16 cellular contexts compared by ENCODE assay signal in genomic region chr12:56107242-56107641, GRCh38. TPM values are rescaled to one million over a fixed set of nuclear protein-coding genes. Genes with fewer than 3 reads are reported as not detected.
DNase-seq lines count a peak whose midpoint lies in the region; ATAC-seq and TF ChIP-seq lines count a peak whose summit lies in the region.
"Had no signal": no experiment of that assay in that cellular context is flagged by ENCODE, and none has a peak within 500 bp of the region (broad histone marks: within the 10 kb centered on the region; RNA-seq: fewer than 3 reads in every experiment).

No MANE protein-coding gene starts in this region.

- no peak for ATAC-seq in activated CD8-positive, alpha-beta memory T cell treated with anti-CD3 and anti-CD28 coated beads, Interleukin-2, amount 10 ng/mL, durations not matched to agents 7 days and 5 days
- ATAC-seq in HCT116 (no peak), sciatic nerve (no peak), GM21423 (IDR thresholded peaks at IDR 0.05; ENCODE audit: unreplicated experiment) (no peak)
- no peak for ATAC-seq in activated T-helper 17 cell treated with anti-CD3 and anti-CD28 coated beads, Interleukin-2, amount 50 U/mL, for 72 hours (replicated peaks)
- no peak for ATAC-seq in naive thymus-derived CD4-positive, alpha-beta T cell
- ATAC-seq: activated CD4-positive, CD25-positive, alpha-beta regulatory T cell treated with anti-CD3 and anti-CD28 coated beads, Interleukin-2, amount 50 U/mL, for 24 hours; lower lobe of right lung; Right ventricle myocardium inferior had no signal

- H3K27ac ChIP-seq in HCT116 (ENCODE audit: low read depth, low read length): peak overlapping the region; percentile 18
- peak overlapping the region; percentile 6 for H3K27ac ChIP-seq in naive thymus-derived CD4-positive, alpha-beta T cell (ENCODE audit: low read depth, low read length)
- H3K27ac ChIP-seq: lower lobe of right lung, stomach had no signal

- no peaks in the 10 kb centered on the region for H3K9me3 ChIP-seq in HCT116 (ENCODE audit: control insufficient read depth in 1 of 2, insufficient read depth in 1 of 2, low read depth in 1 of 2, low read length in 2 of 2)
- H3K9me3 ChIP-seq in naive thymus-derived CD4-positive, alpha-beta T cell (ENCODE audit: control insufficient read depth in 2 of 3, low read length in 3 of 3): no peaks in the 10 kb centered on the region
- H3K9me3 ChIP-seq: lower lobe of right lung, stomach had no signal

- no peak for TF ChIP-seq RAD21 in HCT116 (IDR thresholded peaks at IDR 0.05; ENCODE audit: low read depth)

- H3K36me3 Mint-ChIP-seq in activated CD8-positive, alpha-beta memory T cell treated with anti-CD3 and anti-CD28 coated beads, Interleukin-2, amount 10 ng/mL, durations not matched to agents 7 days and 5 days: peaks cover 60% of the 10 kb centered on the region
- peaks cover 86% of the 10 kb centered on the region for H3K36me3 Mint-ChIP-seq in activated T-helper 17 cell treated with anti-CD3 and anti-CD28 coated beads, Interleukin-2, amount 50 U/mL, for 72 hours (ENCODE audit: low read depth)
- H3K36me3 Mint-ChIP-seq in naive thymus-derived CD4-positive, alpha-beta T cell: peaks cover 5 to 40% (median 25%) of the 10 kb centered on the region in 5 donors

- H3K36me3 ChIP-seq in HCT116 (ENCODE audit: control insufficient read depth in 1 of 2, insufficient read depth in 2 of 2, low read length in 2 of 2): peaks cover 41 to 67% of the 10 kb centered on the region in 2 experiments
- H3K36me3 ChIP-seq in naive thymus-derived CD4-positive, alpha-beta T cell (ENCODE audit: control insufficient read depth in 2 of 3, insufficient read depth in 3 of 3, low read length in 3 of 3): peaks cover 23 to 56% (median 24%) of the 10 kb centered on the region in 3 experiments

- POLR2A ChIA-PET in HCT116 (lab: Charles Lee): interaction anchor here (0.7 kb wide), 1 partner anchor 11 kb away, joined by 3 read pairs; the partner anchor contains the start of gene ZC3H10
- POLR2A ChIA-PET in naive thymus-derived CD4-positive, alpha-beta T cell (lab: Charles Lee): interaction anchor here (1.1 to 9.3 kb wide), 4 partner anchors 11 to 115 kb away, joined by 3 to 230 read pairs (median 6); partner anchors contain the start of genes RNF41, RPL41 and ZC3H10

- H3K79me2 ChIP-seq in HCT116 (ENCODE audit: insufficient read depth, low read length): peaks cover 64% of the 10 kb centered on the region

- TF ChIP-seq CTCF in HCT116 (IDR thresholded peaks at IDR 0.05 in 2 of 3, conservative IDR thresholded peaks at IDR 0.05 in 1 of 3; ENCODE audit: borderline replicate concordance in 1 of 3, insufficient read depth in 1 of 3, low read depth in 2 of 3, low read length in 2 of 3): no peak

- H3K4me1 Mint-ChIP-seq in activated CD8-positive, alpha-beta memory T cell treated with anti-CD3 and anti-CD28 coated beads, Interleukin-2, amount 10 ng/mL, durations not matched to agents 7 days and 5 days: peaks cover 34% of the 10 kb centered on the region
- peaks cover 27% of the 10 kb centered on the region for H3K4me1 Mint-ChIP-seq in activated T-helper 17 cell treated with anti-CD3 and anti-CD28 coated beads, Interleukin-2, amount 50 U/mL, for 72 hours
- peaks cover 20 to 51% (median 41%) of the 10 kb centered on the region in 7 donors for H3K4me1 Mint-ChIP-seq in naive thymus-derived CD4-positive, alpha-beta T cell

- peaks cover 7% of the 10 kb centered on the region; the same call in 1 of the 2 replicates for H4K20me1 ChIP-seq in HCT116 (ENCODE audit: insufficient read depth)

- BruUV-seq in HCT116 (replicated peaks; lab: Mats Ljungman, UMichigan): no TSS peak

- RAD21 ChIA-PET in HCT116 (lab: Charles Lee; ENCODE audit: low non-redundant PET in 1 of 2, low total read pairs in 2 of 2, uncharacterized antibody in 2 of 2, unreplicated experiment in 2 of 2): no interaction called here

- H3K4me1 ChIP-seq in HCT116 (ENCODE audit: control insufficient read depth in 1 of 2, insufficient read depth in 2 of 2, low read length in 2 of 2): peaks cover 9 to 26% of the 10 kb centered on the region in 2 experiments
- peaks cover 26 to 28% of the 10 kb centered on the region in 2 donors for H3K4me1 ChIP-seq in naive thymus-derived CD4-positive, alpha-beta T cell (ENCODE audit: control insufficient read depth in 2 of 2, insufficient read depth in 2 of 2, low read length in 2 of 2)

- intact Hi-C loops in HCT116 (cut with micrococcal nuclease): no loop called here
- intact Hi-C loops in naive thymus-derived CD4-positive, alpha-beta T cell (cut with micrococcal nuclease): no loop called here
- intact Hi-C loops in sciatic nerve (cut with DNase I): no loop called here

- H3K9ac ChIP-seq in HCT116 (ENCODE audit: low read length): no peak overlapping the region

- TF ChIP-seq POLR2A in HCT116 (IDR thresholded peaks at IDR 0.05; ENCODE audit: borderline replicate concordance, extremely low read depth, insufficient read depth, insufficient read length): no peak

- H3K27ac Mint-ChIP-seq in activated CD8-positive, alpha-beta memory T cell treated with anti-CD3 and anti-CD28 coated beads, Interleukin-2, amount 10 ng/mL, durations not matched to agents 7 days and 5 days: peak overlapping the region; percentile 76
- peak overlapping the region; percentile 95 for H3K27ac Mint-ChIP-seq in activated T-helper 17 cell treated with anti-CD3 and anti-CD28 coated beads, Interleukin-2, amount 50 U/mL, for 72 hours
- H3K27ac Mint-ChIP-seq in naive thymus-derived CD4-positive, alpha-beta T cell: peak overlapping the region in 4 of 9 donors; percentile 58 to 99 (median 78)
- H3K27ac Mint-ChIP-seq: T-helper 1 cell treated with Interleukin-12 subunit alpha and Interleukin-12 subunit beta and Interleukin-4 antibody, amounts not matched to agents 30 μg/mL and 1 μg/mL, for 36 hours had no signal

- H3K4me2 ChIP-seq in HCT116 (ENCODE audit: low read length): 0 out of 2 replicates have a peak overlapping the region, but pooled peaks have one; percentile 93

- no peaks in the 10 kb centered on the region for H3K27me3 ChIP-seq in HCT116 (ENCODE audit: insufficient read depth, low read length)
- no peaks in the 10 kb centered on the region for H3K27me3 ChIP-seq in naive thymus-derived CD4-positive, alpha-beta T cell (ENCODE audit: control insufficient read depth in 2 of 2, insufficient read depth in 2 of 2, low read length in 2 of 2)
- H3K27me3 ChIP-seq: stomach had no signal

- H3K4me3 ChIP-seq in HCT116 (replicated peaks in 1 of 2; ENCODE audit: low read depth in 1 of 2, low read length in 2 of 2): no peak overlapping the region
- no peak overlapping the region for H3K4me3 ChIP-seq in naive thymus-derived CD4-positive, alpha-beta T cell (ENCODE audit: low read length)
- H3K4me3 ChIP-seq: lower lobe of right lung, stomach had no signal

- CTCF ChIA-PET in activated CD8-positive, alpha-beta memory T cell treated with anti-CD3 and anti-CD28 coated beads, Interleukin-2, amount 10 ng/mL, durations not matched to agents 7 days and 5 days (lab: Charles Lee): interaction anchor here (1.1 to 6.4 kb wide), 7 partner anchors 8 to 133 kb away, joined by 3 to 66 read pairs (median 3); partner anchors contain the start of genes RAB5B, RPL41 and ZC3H10
- CTCF ChIA-PET in HCT116 (lab: Charles Lee): interaction anchor here (1.2 kb wide), 1 partner anchor 11 kb away, joined by 3 read pairs; the partner anchor contains the start of gene ZC3H10
- CTCF ChIA-PET in naive thymus-derived CD4-positive, alpha-beta T cell (lab: Charles Lee): interaction anchor here (0.5 to 1.8 kb wide), 5 partner anchors 9 to 184 kb away, joined by 3 to 6 read pairs (median 3); no protein-coding TSS in a partner anchor

- H3K9me2 ChIP-seq in HCT116 (ENCODE audit: insufficient read depth): no peaks in the 10 kb centered on the region

- no peaks in the 10 kb centered on the region for H3K9me3 Mint-ChIP-seq in activated CD8-positive, alpha-beta memory T cell treated with anti-CD3 and anti-CD28 coated beads, Interleukin-2, amount 10 ng/mL, durations not matched to agents 7 days and 5 days (ENCODE audit: low read depth)
- no peaks in the 10 kb centered on the region for H3K9me3 Mint-ChIP-seq in activated T-helper 17 cell treated with anti-CD3 and anti-CD28 coated beads, Interleukin-2, amount 50 U/mL, for 72 hours
- no peaks in the 10 kb centered on the region for H3K9me3 Mint-ChIP-seq in naive thymus-derived CD4-positive, alpha-beta T cell
- H3K9me3 Mint-ChIP-seq: T-helper 1 cell treated with Interleukin-12 subunit alpha and Interleukin-12 subunit beta and Interleukin-4 antibody, amounts not matched to agents 30 μg/mL and 1 μg/mL, for 36 hours had no signal

- H2AFZ ChIP-seq in HCT116 (ENCODE audit: low read depth, low read length, poor library complexity, severe bottlenecking): no peak overlapping the region

- no peaks in the 10 kb centered on the region for H3K27me3 Mint-ChIP-seq in activated CD8-positive, alpha-beta memory T cell treated with anti-CD3 and anti-CD28 coated beads, Interleukin-2, amount 10 ng/mL, durations not matched to agents 7 days and 5 days
- no peaks in the 10 kb centered on the region for H3K27me3 Mint-ChIP-seq in activated T-helper 17 cell treated with anti-CD3 and anti-CD28 coated beads, Interleukin-2, amount 50 U/mL, for 72 hours
- no peaks in the 10 kb centered on the region for H3K27me3 Mint-ChIP-seq in naive thymus-derived CD4-positive, alpha-beta T cell

- H3K4me3 Mint-ChIP-seq in activated CD8-positive, alpha-beta memory T cell treated with anti-CD3 and anti-CD28 coated beads, Interleukin-2, amount 10 ng/mL, durations not matched to agents 7 days and 5 days: peak overlapping the region; percentile 21
- peak overlapping the region; percentile 93 for H3K4me3 Mint-ChIP-seq in activated T-helper 17 cell treated with anti-CD3 and anti-CD28 coated beads, Interleukin-2, amount 50 U/mL, for 72 hours
- H3K4me3 Mint-ChIP-seq in naive thymus-derived CD4-positive, alpha-beta T cell: peak overlapping the region in 2 of 10 donors; percentile 10 to 25

- no peak for DNase-seq in activated CD8-positive, alpha-beta memory T cell treated with anti-CD3 and anti-CD28 coated beads, Interleukin-2, amount 10 ng/mL, durations not matched to agents 7 days and 5 days
- no peak for DNase-seq in activated CD8-positive, alpha-beta memory T cell treated with anti-CD3 and anti-CD28 coated beads for 24 hours
- DNase-seq in HCT116 (ENCODE audit: low read depth, low spot score) (no peak), sciatic nerve (ENCODE audit: low spot score) (no peak)
- no peak for DNase-seq in naive thymus-derived CD4-positive, alpha-beta T cell
- DNase-seq in activated CD4-positive, alpha-beta T cell treated with anti-CD3 and anti-CD28 coated beads, Interleukin-2, amount 50 U/mL, for 48 hours: no peak
- DNase-seq: lower lobe of right lung; NCI-H1694; NCI-H446 treated with DMSO at 0.1 percent for 48 hours; stimulated activated CD4-positive, alpha-beta T cell treated with anti-CD3 and anti-CD28 coated beads, Interleukin-15, amount 100 ng/mL, for 24 hours; stomach had no signal

RNA-seq across cellular contexts. Expression of gene PA2G4, which starts 2.9 kb away (rescaled TPM):
- 100 to 1,000 TPM; 293 to 364 TPM for total RNA-seq in activated CD8-positive, alpha-beta memory T cell treated with anti-CD3 and anti-CD28 coated beads, Interleukin-2, amount 10 ng/mL, durations not matched to agents 7 days and 5 days
- total RNA-seq in HCT116 (2021; ENCODE audit: unreplicated experiment) (302 TPM), sciatic nerve (79.6 TPM)
- 297 and 338 TPM in 2 replicates for polyA plus RNA-seq in HCT116 (2012)
- 100 to 1,000 TPM; 213 to 427 TPM for total RNA-seq in activated T-helper 17 cell treated with anti-CD3 and anti-CD28 coated beads, Interleukin-2, amount 50 U/mL, for 72 hours
- 100 to 1,000 TPM in 3 of 5 experiments, 10 to 100 TPM in 2; 61.7 to 254 (median 109) TPM for total RNA-seq in naive thymus-derived CD4-positive, alpha-beta T cell
- 100 to 1,000 TPM; 216 to 218 TPM for polyA plus RNA-seq in naive thymus-derived CD4-positive, alpha-beta T cell

RNA-seq across cellular contexts. Expression of gene RPL41, which starts 9.2 kb away (rescaled TPM):
- 1,000 to 10,000 TPM; 3,748 to 4,271 TPM for total RNA-seq in activated CD8-positive, alpha-beta memory T cell treated with anti-CD3 and anti-CD28 coated beads, Interleukin-2, amount 10 ng/mL, durations not matched to agents 7 days and 5 days
- 4,327 TPM for total RNA-seq in HCT116 (2021; ENCODE audit: unreplicated experiment)
- polyA plus RNA-seq in HCT116 (2012): 11,465 and 11,614 TPM in 2 replicates
- 1,000 to 10,000 TPM; 4,564 to 4,582 TPM for total RNA-seq in activated T-helper 17 cell treated with anti-CD3 and anti-CD28 coated beads, Interleukin-2, amount 50 U/mL, for 72 hours
- total RNA-seq in naive thymus-derived CD4-positive, alpha-beta T cell: 1,000 to 10,000 TPM; 3,787 to 6,048 (median 5,952) TPM
- over 10,000 TPM in 1 of 2 donors, 1,000 to 10,000 TPM in 1; 6,745 to 10,251 TPM for polyA plus RNA-seq in naive thymus-derived CD4-positive, alpha-beta T cell
- 2,818 TPM for total RNA-seq in sciatic nerve

RNA-seq across cellular contexts. Expression of gene ZC3H10, which starts 10.8 kb away (rescaled TPM):
- 10 to 100 TPM; 10.3 to 11.7 TPM for total RNA-seq in activated CD8-positive, alpha-beta memory T cell treated with anti-CD3 and anti-CD28 coated beads, Interleukin-2, amount 10 ng/mL, durations not matched to agents 7 days and 5 days
- total RNA-seq in HCT116 (2021; ENCODE audit: unreplicated experiment) (8.7 TPM), sciatic nerve (9.0 TPM)
- 3.6 and 3.7 TPM in 2 replicates for polyA plus RNA-seq in HCT116 (2012)
- 1 to 10 TPM; 7.8 to 8.0 TPM for total RNA-seq in activated T-helper 17 cell treated with anti-CD3 and anti-CD28 coated beads, Interleukin-2, amount 50 U/mL, for 72 hours
- 10 to 100 TPM in 3 of 5 experiments, 1 to 10 TPM in 2; 7.8 to 16.3 (median 13.3) TPM for total RNA-seq in naive thymus-derived CD4-positive, alpha-beta T cell
- polyA plus RNA-seq in naive thymus-derived CD4-positive, alpha-beta T cell: 1 to 10 TPM; 2.4 to 4.1 TPM

RNA-seq across cellular contexts. Expression of gene ESYT1, which starts 20.8 kb away (rescaled TPM):
- 100 to 1,000 TPM; 225 to 241 TPM for total RNA-seq in activated CD8-positive, alpha-beta memory T cell treated with anti-CD3 and anti-CD28 coated beads, Interleukin-2, amount 10 ng/mL, durations not matched to agents 7 days and 5 days
- 80.9 TPM for total RNA-seq in HCT116 (2021; ENCODE audit: unreplicated experiment)
- polyA plus RNA-seq in HCT116 (2012): 67.3 and 87.6 TPM in 2 replicates
- total RNA-seq in activated T-helper 17 cell treated with anti-CD3 and anti-CD28 coated beads, Interleukin-2, amount 50 U/mL, for 72 hours: 100 to 1,000 TPM; 234 to 236 TPM
- 100 to 1,000 TPM; 121 to 300 (median 221) TPM for total RNA-seq in naive thymus-derived CD4-positive, alpha-beta T cell
- 100 to 1,000 TPM; 282 to 353 TPM for polyA plus RNA-seq in naive thymus-derived CD4-positive, alpha-beta T cell
- total RNA-seq in sciatic nerve: 85.9 TPM

RNA-seq across cellular contexts. Expression of gene ERBB3, which starts 27.3 kb away (rescaled TPM):
- total RNA-seq in activated CD8-positive, alpha-beta memory T cell treated with anti-CD3 and anti-CD28 coated beads, Interleukin-2, amount 10 ng/mL, durations not matched to agents 7 days and 5 days: 1 to 10 TPM in 1 of 2 experiments, under 1 TPM in 1; 0.94 to 1.8 TPM
- total RNA-seq in HCT116 (2021; ENCODE audit: unreplicated experiment) (39.7 TPM), sciatic nerve (159 TPM)
- 31.7 and 32.9 TPM in 2 replicates for polyA plus RNA-seq in HCT116 (2012)
- under 1 TPM; 0.56 to 0.64 TPM for total RNA-seq in activated T-helper 17 cell treated with anti-CD3 and anti-CD28 coated beads, Interleukin-2, amount 50 U/mL, for 72 hours
- 1 to 10 TPM; 1.0 to 6.4 (median 1.9) TPM for total RNA-seq in naive thymus-derived CD4-positive, alpha-beta T cell
- polyA plus RNA-seq in naive thymus-derived CD4-positive, alpha-beta T cell: under 1 TPM; 0.22 to 0.51 TPM
